In genomic region chr16:2826591-2827480, GRCh38 we compare ENCODE assay signal across 24 cellular contexts. TPM values are rescaled to one million over a fixed set of nuclear protein-coding genes. Genes with fewer than 3 reads are reported as not detected.
DNase-seq lines count a peak whose midpoint lies in the region; FAIRE-seq and TF ChIP-seq lines count a peak whose summit lies in the region.
"Had no signal": no experiment of that assay in that cellular context is flagged by ENCODE, and none has a peak within 500 bp of the region (broad histone marks: within the 10 kb centered on the region; RNA-seq: fewer than 3 reads in every experiment).

No MANE protein-coding gene starts in this region.

- TF ChIP-seq CTCF in H1 (IDR thresholded peaks at IDR 0.05; ENCODE audit: control extremely low read depth in 1 of 3, insufficient read depth in 1 of 3, low read depth in 1 of 3, low read length in 3 of 3) (no peak), suprapubic skin (IDR thresholded peaks at IDR 0.05) (no peak), testis (IDR thresholded peaks at IDR 0.05) (no peak), BE2C (IDR thresholded peaks at IDR 0.05; ENCODE audit: low read depth, low read length) (no peak)

- no peaks in the 10 kb centered on the region for H3K9me3 ChIP-seq in H1 (ENCODE audit: insufficient read depth in 2 of 2, low read depth in 1 of 2, low read length in 1 of 2)
- no peaks in the 10 kb centered on the region for H3K9me3 ChIP-seq in neuronal stem cell (replicated peaks in 1 of 2; ENCODE audit: control insufficient read depth in 2 of 2, insufficient read depth in 1 of 2, low read depth in 1 of 2, low read length in 2 of 2)
- H3K9me3 ChIP-seq in suprapubic skin = no peaks in the 10 kb centered on the region
- no peaks in the 10 kb centered on the region for H3K9me3 ChIP-seq in testis
- no peaks in the 10 kb centered on the region for H3K9me3 ChIP-seq in BE2C

- no peak overlapping the region for H3K4me2 ChIP-seq in H1 (ENCODE audit: insufficient read depth in 1 of 2, low read depth in 2 of 2, low read length in 2 of 2)
- no peak overlapping the region for H3K4me2 ChIP-seq in neuronal stem cell (ENCODE audit: insufficient read depth, low read length, poor library complexity, severe bottlenecking)

- H3K4ac ChIP-seq in H1 (replicated peaks; ENCODE audit: insufficient read length, low read depth, low read length) (no peak overlapping the region), neuronal stem cell (ENCODE audit: low read length) (no peak overlapping the region)

- no peak for TF ChIP-seq EP300 in H1 (IDR thresholded peaks at IDR 0.05; ENCODE audit: borderline replicate concordance in 1 of 2, low read depth in 2 of 2, low read length in 2 of 2)
- no peak for TF ChIP-seq EP300 in suprapubic skin (IDR thresholded peaks at IDR 0.05)

- H3K36me3 ChIP-seq in H1 (ENCODE audit: control insufficient read depth in 2 of 4, insufficient read depth in 4 of 4, low read length in 3 of 4) = no peaks in the 10 kb centered on the region
- H3K36me3 ChIP-seq in neuronal stem cell (replicated peaks in 1 of 2; ENCODE audit: control insufficient read depth in 2 of 2, insufficient read depth in 2 of 2, low read length in 2 of 2) = no peaks in the 10 kb centered on the region
- no peaks in the 10 kb centered on the region for H3K36me3 ChIP-seq in suprapubic skin
- H3K36me3 ChIP-seq in testis (ENCODE audit: low read depth, missing control alignments) = no peaks in the 10 kb centered on the region
- no peaks in the 10 kb centered on the region for H3K36me3 ChIP-seq in BE2C

- H4K20me1 ChIP-seq in H1 (replicated peaks in 1 of 2; ENCODE audit: control insufficient read depth in 1 of 2, insufficient read depth in 2 of 2, low read length in 2 of 2) = no peaks in the 10 kb centered on the region

- H2AK5ac ChIP-seq in H1 (ENCODE audit: low read depth, low read length) (no peak overlapping the region), neuronal stem cell (ENCODE audit: low read depth, low read length) (no peak overlapping the region)

- no peak overlapping the region for H2BK5ac ChIP-seq in H1 (ENCODE audit: low read depth, low read length)
- H2BK5ac ChIP-seq in neuronal stem cell (ENCODE audit: low read length) = no peak overlapping the region

- H3K4me3 ChIP-seq in H1 (ENCODE audit: extremely low read depth in 1 of 4, insufficient read depth in 2 of 4, low read depth in 3 of 4, low read length in 4 of 4) (no peak overlapping the region), neuronal stem cell (ENCODE audit: low read length in 2 of 2) (no peak overlapping the region), suprapubic skin (no peak overlapping the region), testis (no peak overlapping the region), BE2C (ENCODE audit: low read depth, low read length) (no peak overlapping the region)
- H3K4me3 ChIP-seq: BLaER1 treated with 17β-estradiol and CSF1 and Interleukin-3, amounts not matched to agents 10 nM and 100 nM had no signal

- H3K79me1 ChIP-seq in H1 (ENCODE audit: low read depth, low read length) = no peaks in the 10 kb centered on the region
- H3K79me1 ChIP-seq in neuronal stem cell (ENCODE audit: low read depth, low read length) = no peaks in the 10 kb centered on the region

- no peaks in the 10 kb centered on the region for H3K27me3 ChIP-seq in H1 (replicated peaks in 1 of 4; ENCODE audit: control insufficient read depth in 3 of 4, extremely low read depth in 1 of 4, insufficient read depth in 3 of 4, low read length in 3 of 4)
- H3K27me3 ChIP-seq in neuronal stem cell (ENCODE audit: control insufficient read depth in 3 of 3, insufficient read depth in 3 of 3, low read depth in 1 of 3, low read length in 3 of 3) = peaks cover 0 to 46% (median 0%) of the 10 kb centered on the region in 3 experiments
- H3K27me3 ChIP-seq in suprapubic skin = peaks cover 16% of the 10 kb centered on the region
- no peaks in the 10 kb centered on the region for H3K27me3 ChIP-seq in testis
- no peaks in the 10 kb centered on the region for H3K27me3 ChIP-seq in BE2C
- H3K27me3 ChIP-seq: BLaER1 treated with 17β-estradiol and CSF1 and Interleukin-3, amounts not matched to agents 10 nM and 100 nM had no signal

- H2BK15ac ChIP-seq in H1 (ENCODE audit: low read length) = no peak overlapping the region
- no peak overlapping the region for H2BK15ac ChIP-seq in neuronal stem cell (ENCODE audit: low read length)

- CTCF ChIA-PET in H1 (lab: Charles Lee; ENCODE audit: partially characterized antibody) = interaction anchor here (1.0 to 1.7 kb wide), 3 partner anchors 12 to 41 kb away, joined by 3 to 7 read pairs (median 6); no protein-coding TSS in a partner anchor

- intact Hi-C loops in testis (cut with DNase I; ENCODE audit: low total_unique reads) = no loop called here

- no peak overlapping the region for H3K56ac ChIP-seq in H1 (replicated peaks; ENCODE audit: insufficient read length, low read depth, low read length)

- H4K8ac ChIP-seq in H1 (ENCODE audit: extremely low read depth, insufficient read depth, low read length) (peak overlapping the region; percentile 71), neuronal stem cell (ENCODE audit: low read depth, low read length) (no peak overlapping the region)

- H3K14ac ChIP-seq in H1 (ENCODE audit: insufficient read length) (no peak overlapping the region), neuronal stem cell (ENCODE audit: low read length) (peak overlapping the region; percentile 76)

- DNase-seq in activated effector memory CD4-positive, alpha-beta T cell treated with anti-CD3 and anti-CD28 coated beads, Interleukin-2, amount 50 U/mL, for 16 hours = peak; percentile 56
- no peak for DNase-seq in activated effector memory CD4-positive, alpha-beta T cell treated with Interleukin-2 at 50 U/mL for 16 hours
- DNase-seq in H1 (ENCODE audit: low read depth in 1 of 2, low spot score in 2 of 2) (no peak), neuronal stem cell (ENCODE audit: low spot score) (no peak), suprapubic skin (ENCODE audit: low spot score in 2 of 2) (peak; percentile 56 to 70), testis (no peak), BE2C (no peak), foreskin melanocyte (no peak)
- DNase-seq: ACHN; Calu3; CD8-positive, alpha-beta memory T cell; GDM1; MM.1S; NCI-H1092; NCI-H1436; NCI-H2029; NCI-H2227 treated with DMSO at 0.1 percent for 48 hours; NCI-H510A; SIG-M5 had no signal

- H2BK120ac ChIP-seq in H1 (replicated peaks; ENCODE audit: low read depth, low read length) = no peak overlapping the region
- no peak overlapping the region for H2BK120ac ChIP-seq in neuronal stem cell (ENCODE audit: low read depth, low read length)

- no peak overlapping the region for H2BK20ac ChIP-seq in H1 (ENCODE audit: low read length)

- H4K91ac ChIP-seq in H1 (replicated peaks; ENCODE audit: insufficient read length, low read length) (no peak overlapping the region), neuronal stem cell (ENCODE audit: low read depth, low read length, poor library complexity) (no peak overlapping the region)

- no peaks in the 10 kb centered on the region for H3K79me2 ChIP-seq in H1 (ENCODE audit: control insufficient read depth in 1 of 2, insufficient read depth in 2 of 2, low read length in 2 of 2)

- POLR2A ChIA-PET in H1 (lab: Charles Lee; ENCODE audit: partially characterized antibody) = interaction anchor here (0.9 kb wide), 1 partner anchor 11 kb away, joined by 3 read pairs; no protein-coding TSS in a partner anchor

- FAIRE-seq in H1 (lab: Jason Lieb, UNC) = no peak
- FAIRE-seq: GM19239, H54 had no signal

- H2AFZ ChIP-seq in H1 (ENCODE audit: low read length) (no peak overlapping the region), neuronal stem cell (ENCODE audit: low read length) (no peak overlapping the region)

- TF ChIP-seq RAD21 in H1 (IDR thresholded peaks at IDR 0.05 in 1 of 2, conservative IDR thresholded peaks at IDR 0.05 in 1 of 2; ENCODE audit: low read depth in 2 of 2, low read length in 2 of 2) = no peak

- H3K9ac ChIP-seq in H1 (replicated peaks in 1 of 4; ENCODE audit: extremely low read depth in 1 of 4, low read depth in 3 of 4, low read length in 3 of 4) (no peak overlapping the region), neuronal stem cell (ENCODE audit: low read depth, low read length, poor library complexity) (no peak overlapping the region)

- no peak for TF ChIP-seq POLR2A in H1 (IDR thresholded peaks at IDR 0.05; ENCODE audit: control extremely low read depth in 1 of 2, low read depth in 2 of 2, low read length in 2 of 2)
- TF ChIP-seq POLR2A in suprapubic skin (IDR thresholded peaks at IDR 0.05) = no peak
- no peak for TF ChIP-seq POLR2A in testis (IDR thresholded peaks at IDR 0.05)

- no peaks in the 10 kb centered on the region for H3K4me1 ChIP-seq in H1 (replicated peaks in 1 of 4; ENCODE audit: control insufficient read depth in 3 of 4, insufficient read depth in 4 of 4, low read length in 3 of 4)
- H3K4me1 ChIP-seq in neuronal stem cell (ENCODE audit: control insufficient read depth in 2 of 2, insufficient read depth in 1 of 2, low read depth in 1 of 2, low read length in 2 of 2) = no peaks in the 10 kb centered on the region
- H3K4me1 ChIP-seq in suprapubic skin = peaks cover 8% of the 10 kb centered on the region
- no peaks in the 10 kb centered on the region for H3K4me1 ChIP-seq in testis
- H3K4me1 ChIP-seq in BE2C = no peaks in the 10 kb centered on the region

- no peak overlapping the region for H3K27ac ChIP-seq in H1 (ENCODE audit: low read depth, low read length)
- H3K27ac ChIP-seq in neuronal stem cell (replicated peaks; ENCODE audit: low read length) = no peak overlapping the region
- H3K27ac ChIP-seq in suprapubic skin = no peak overlapping the region
- no peak overlapping the region for H3K27ac ChIP-seq in testis
- H3K27ac ChIP-seq: 22Rv1; BLaER1 treated with 17β-estradiol and CSF1 and Interleukin-3, amounts not matched to agents 10 nM and 100 nM had no signal

- H3K23ac ChIP-seq in H1 (ENCODE audit: insufficient read length) (no peak overlapping the region), neuronal stem cell (ENCODE audit: low read depth, low read length, poor library complexity) (no peak overlapping the region)

- WGBS in H1 (ENCODE audit: extremely low coverage in 1 of 2, insufficient coverage in 1 of 2, insufficient read length in 1 of 2, insufficient replicate concordance in 2 of 2, low coverage in 1 of 2, low lambda C conversion rate in 2 of 2, missing lambda C conversion rate in 1 of 2), 2 experiments = 86% methylated on average over 14 of the region's 21 CpGs; no CpG with 5 or more reads in 1 of the 2 experiments
- WGBS in neuronal stem cell (ENCODE audit: extremely low coverage in 2 of 2, insufficient read length in 2 of 2, insufficient replicate concordance in 1 of 2), 2 donors = no CpG with 5 or more reads among the region's 21 CpGs
- 58% methylated on average over 18 of the region's 21 CpGs for WGBS in suprapubic skin
- 78 to 79% methylated on average over 15 to 21 of the region's 21 CpGs for WGBS in testis, 2 donors

- H3K18ac ChIP-seq in H1 (ENCODE audit: extremely low read depth, low read length) (no peak overlapping the region), neuronal stem cell (ENCODE audit: low read length) (peak overlapping the region; percentile 60)

- H2BK12ac ChIP-seq in H1 (ENCODE audit: low read depth, low read length) (no peak overlapping the region), neuronal stem cell (ENCODE audit: low read length) (no peak overlapping the region)

- no peak overlapping the region for H4K5ac ChIP-seq in H1 (ENCODE audit: insufficient read length, low read depth, low read length)

- H3K23me2 ChIP-seq in H1 (ENCODE audit: low read depth, low read length) = no peaks in the 10 kb centered on the region

RNA-seq across cellular contexts. Expression of gene ZG16B, which starts 3.3 kb away (rescaled TPM):
- not detected in 2 replicates for total RNA-seq in H1 (2021; fragmentation: NEBNext Ultra II Directional; extraction: Animal tissue kit (Norgen Biotek cat#: 25700))
- polyA plus RNA-seq in H1 (2011; rRNA removed) = 0.11 TPM in 1 of 2 replicates, not detected in the other
- polyA plus RNA-seq in H1 (2011; cell fraction: cytosol; rRNA removed) = 0.17 TPM
- not detected for polyA plus RNA-seq in H1 (2011; cell fraction: nucleus; rRNA removed)
- polyA plus RNA-seq in H1 (2012, experiment 1 of 2) = not detected in 4 replicates
- polyA plus RNA-seq in H1 (2012, experiment 2 of 2) = not detected
- polyA plus RNA-seq in H1 (2013, experiment 1 of 2) = 0.06 TPM
- not detected for polyA plus RNA-seq in H1 (2013, experiment 2 of 2)
- 0.41 TPM in 1 of 2 replicates, not detected in the other for polyA minus RNA-seq in H1 (2011; rRNA and poly(A)+ RNA removed)
- not detected for polyA minus RNA-seq in H1 (2011; cell fraction: cytosol; rRNA and poly(A)+ RNA removed)
- not detected for polyA minus RNA-seq in H1 (2011; cell fraction: nucleus; rRNA and poly(A)+ RNA removed)
- not detected for polyA plus RNA-seq in neuronal stem cell (2013, experiment 1 of 2)
- not detected for polyA plus RNA-seq in neuronal stem cell (2013, experiment 2 of 2)
- total RNA-seq in suprapubic skin = 10 to 100 TPM; 17.7 to 80.5 (median 23.4) TPM
- total RNA-seq in testis = 1 to 10 TPM; 1.7 to 3.5 TPM
- 1.8 TPM for polyA plus RNA-seq in testis (ENCODE audit: insufficient read depth, low read depth, low replicate concordance)
- 0.63 TPM for polyA plus RNA-seq in BE2C (2012; ENCODE audit: insufficient read depth, insufficient read length, low read depth)
- total RNA-seq: LHCN-M2 had no signal
- polyA plus RNA-seq: CD8-positive, alpha-beta memory T cell had no signal

RNA-seq across cellular contexts. Expression of gene PRSS21, which starts 9.8 kb away (rescaled TPM):
- total RNA-seq in H1 (2021; fragmentation: NEBNext Ultra II Directional; extraction: Animal tissue kit (Norgen Biotek cat#: 25700)) = 1.0 and 2.7 TPM in 2 replicates
- polyA plus RNA-seq in H1 (2011; rRNA removed) (0.76 and 1.4 TPM in 2 replicates), testis (ENCODE audit: insufficient read depth, low read depth, low replicate concordance) (153 TPM)
- polyA plus RNA-seq in H1 (2011; cell fraction: cytosol; rRNA removed) = 0.98 TPM
- polyA plus RNA-seq in H1 (2011; cell fraction: nucleus; rRNA removed) = 3.6 TPM
- polyA plus RNA-seq in H1 (2012, experiment 1 of 2) = 0.54 to 1.2 TPM (median 0.81 TPM) in 3 of 4 replicates, not detected in the other
- polyA plus RNA-seq in H1 (2012, experiment 2 of 2) = 0.51 TPM
- polyA plus RNA-seq in H1 (2013, experiment 1 of 2) = 1.2 TPM
- polyA plus RNA-seq in H1 (2013, experiment 2 of 2) = 0.96 TPM
- 0.32 TPM in 1 of 2 replicates, not detected in the other for polyA minus RNA-seq in H1 (2011; rRNA and poly(A)+ RNA removed)
- 1.8 TPM for polyA minus RNA-seq in H1 (2011; cell fraction: cytosol; rRNA and poly(A)+ RNA removed)
- polyA minus RNA-seq in H1 (2011; cell fraction: nucleus; rRNA and poly(A)+ RNA removed) = 3.7 TPM
- not detected for polyA plus RNA-seq in neuronal stem cell (2013, experiment 1 of 2)
- not detected for polyA plus RNA-seq in neuronal stem cell (2013, experiment 2 of 2)
- total RNA-seq in suprapubic skin (1 to 10 TPM in 2 of 4 donors, under 1 TPM in 1, not detected in 1; 0.87 to 7.6 (median 1.3) TPM), testis (100 to 1,000 TPM in 1 of 2 donors, 10 to 100 TPM in 1; 62.5 to 130 TPM)
- not detected for polyA plus RNA-seq in BE2C (2012; ENCODE audit: insufficient read depth, insufficient read length, low read depth)
- total RNA-seq: Calu3, LHCN-M2 had no signal

RNA-seq across cellular contexts. Expression of gene PRSS41, which starts 28.6 kb away (rescaled TPM):
- total RNA-seq in H1 (2021; fragmentation: NEBNext Ultra II Directional; extraction: Animal tissue kit (Norgen Biotek cat#: 25700)) = not detected in 2 replicates
- polyA plus RNA-seq in H1 (2011; rRNA removed) (not detected in 2 replicates), testis (ENCODE audit: insufficient read depth, low read depth, low replicate concordance) (0.88 TPM)
- polyA plus RNA-seq in H1 (2011; cell fraction: cytosol; rRNA removed) = not detected
- 0.10 TPM for polyA plus RNA-seq in H1 (2011; cell fraction: nucleus; rRNA removed)
- not detected in 4 replicates for polyA plus RNA-seq in H1 (2012, experiment 1 of 2)
- not detected for polyA plus RNA-seq in H1 (2012, experiment 2 of 2)
- polyA plus RNA-seq in H1 (2013, experiment 1 of 2) = not detected
- polyA plus RNA-seq in H1 (2013, experiment 2 of 2) = not detected
- polyA minus RNA-seq in H1 (2011; rRNA and poly(A)+ RNA removed) = not detected in 2 replicates
- polyA minus RNA-seq in H1 (2011; cell fraction: cytosol; rRNA and poly(A)+ RNA removed) = not detected
- polyA minus RNA-seq in H1 (2011; cell fraction: nucleus; rRNA and poly(A)+ RNA removed) = not detected
- polyA plus RNA-seq in neuronal stem cell (2013, experiment 1 of 2) = not detected
- polyA plus RNA-seq in neuronal stem cell (2013, experiment 2 of 2) = not detected
- total RNA-seq in suprapubic skin (not detected), testis (1 to 10 TPM in 1 of 2 donors, under 1 TPM in 1; 0.43 to 2.1 TPM)
- polyA plus RNA-seq in BE2C (2012; ENCODE audit: insufficient read depth, insufficient read length, low read depth) = not detected
- total RNA-seq: Calu3; CD8-positive, alpha-beta memory T cell; LHCN-M2 had no signal
- polyA plus RNA-seq: CD8-positive, alpha-beta memory T cell had no signal

RNA-seq across cellular contexts. Expression of gene PRSS22, which starts 31.1 kb away (rescaled TPM):
- 2.7 and 4.4 TPM in 2 replicates for total RNA-seq in H1 (2021; fragmentation: NEBNext Ultra II Directional; extraction: Animal tissue kit (Norgen Biotek cat#: 25700))
- polyA plus RNA-seq in H1 (2011; rRNA removed) (4.0 and 5.8 TPM in 2 replicates), testis (ENCODE audit: insufficient read depth, low read depth, low replicate concordance) (0.38 TPM)
- 5.2 TPM for polyA plus RNA-seq in H1 (2011; cell fraction: cytosol; rRNA removed)
- 20.5 TPM for polyA plus RNA-seq in H1 (2011; cell fraction: nucleus; rRNA removed)
- 1.5 to 4.3 TPM (median 2.9 TPM) in 4 replicates for polyA plus RNA-seq in H1 (2012, experiment 1 of 2)
- polyA plus RNA-seq in H1 (2012, experiment 2 of 2) = 1.6 TPM
- polyA plus RNA-seq in H1 (2013, experiment 1 of 2) = 3.5 TPM
- 3.1 TPM for polyA plus RNA-seq in H1 (2013, experiment 2 of 2)
- polyA minus RNA-seq in H1 (2011; rRNA and poly(A)+ RNA removed) = 1.3 and 1.7 TPM in 2 replicates
- 1.3 TPM for polyA minus RNA-seq in H1 (2011; cell fraction: cytosol; rRNA and poly(A)+ RNA removed)
- polyA minus RNA-seq in H1 (2011; cell fraction: nucleus; rRNA and poly(A)+ RNA removed) = 4.4 TPM
- polyA plus RNA-seq in neuronal stem cell (2013, experiment 1 of 2) = not detected
- polyA plus RNA-seq in neuronal stem cell (2013, experiment 2 of 2) = not detected
- total RNA-seq in suprapubic skin (1 to 10 TPM; 1.7 to 8.7 (median 6.7) TPM), testis (not detected)
- polyA plus RNA-seq in BE2C (2012; ENCODE audit: insufficient read depth, insufficient read length, low read depth) = not detected
- total RNA-seq: CD8-positive, alpha-beta memory T cell; LHCN-M2 had no signal
- polyA plus RNA-seq: CD8-positive, alpha-beta memory T cell had no signal

RNA-seq across cellular contexts. Expression of gene PRSS33, which starts 39.5 kb away (rescaled TPM):
- not detected in 2 replicates for total RNA-seq in H1 (2021; fragmentation: NEBNext Ultra II Directional; extraction: Animal tissue kit (Norgen Biotek cat#: 25700))
- polyA plus RNA-seq in H1 (2011; rRNA removed) = 0.09 and 0.17 TPM in 2 replicates
- 0.16 TPM for polyA plus RNA-seq in H1 (2011; cell fraction: cytosol; rRNA removed)
- polyA plus RNA-seq in H1 (2011; cell fraction: nucleus; rRNA removed) = 0.37 TPM
- polyA plus RNA-seq in H1 (2012, experiment 1 of 2) = not detected in 4 replicates
- polyA plus RNA-seq in H1 (2012, experiment 2 of 2) = 0.13 TPM
- 0.12 TPM for polyA plus RNA-seq in H1 (2013, experiment 1 of 2)
- polyA plus RNA-seq in H1 (2013, experiment 2 of 2) = 0.02 TPM
- not detected in 2 replicates for polyA minus RNA-seq in H1 (2011; rRNA and poly(A)+ RNA removed)
- polyA minus RNA-seq in H1 (2011; cell fraction: cytosol; rRNA and poly(A)+ RNA removed) = not detected
- polyA minus RNA-seq in H1 (2011; cell fraction: nucleus; rRNA and poly(A)+ RNA removed) = not detected
- 2.3 TPM for polyA plus RNA-seq in neuronal stem cell (2013, experiment 1 of 2)
- 2.2 TPM for polyA plus RNA-seq in neuronal stem cell (2013, experiment 2 of 2)
- not detected for total RNA-seq in suprapubic skin
- under 1 TPM in 1 of 2 donors, not detected in 1; 0.93 TPM for total RNA-seq in testis
- polyA plus RNA-seq in testis (ENCODE audit: insufficient read depth, low read depth, low replicate concordance) = 4.4 TPM
- polyA plus RNA-seq in BE2C (2012; ENCODE audit: insufficient read depth, insufficient read length, low read depth) = not detected
- total RNA-seq: LHCN-M2 had no signal
- polyA plus RNA-seq: CD8-positive, alpha-beta memory T cell had no signal

Comparison
In these comparisons a context has a peak if more than half of its experiments do, and no peak if none do; other contexts are left out.
1. DNase-seq: peak in activated effector memory CD4-positive, alpha-beta T cell treated with anti-CD3 and anti-CD28 coated beads, Interleukin-2, amount 50 U/mL, for 16 hours (single experiment) and suprapubic skin (2 of 2); none in activated effector memory CD4-positive, alpha-beta T cell treated with Interleukin-2 at 50 U/mL for 16 hours (single experiment), H1 (0 of 2), neuronal stem cell (single experiment), testis (single experiment), BE2C (single experiment) and foreskin melanocyte (single experiment).
2. RNA of gene ZG16B, which starts 3.3 kb away (total RNA-seq): 17.7 to 80.5 TPM in suprapubic skin; 1.7 to 3.5 TPM in testis and not detected in H1; every median in the first group is over 4 times any median in the second.
3. RNA of gene PRSS21, which starts 9.8 kb away (total RNA-seq): 62.5 to 130 TPM in testis; 0.87 to 7.6 TPM in suprapubic skin and 1.0 to 2.7 TPM in H1; every median in the first group is over 4 times any median in the second.